In the genomic region with DNA sequence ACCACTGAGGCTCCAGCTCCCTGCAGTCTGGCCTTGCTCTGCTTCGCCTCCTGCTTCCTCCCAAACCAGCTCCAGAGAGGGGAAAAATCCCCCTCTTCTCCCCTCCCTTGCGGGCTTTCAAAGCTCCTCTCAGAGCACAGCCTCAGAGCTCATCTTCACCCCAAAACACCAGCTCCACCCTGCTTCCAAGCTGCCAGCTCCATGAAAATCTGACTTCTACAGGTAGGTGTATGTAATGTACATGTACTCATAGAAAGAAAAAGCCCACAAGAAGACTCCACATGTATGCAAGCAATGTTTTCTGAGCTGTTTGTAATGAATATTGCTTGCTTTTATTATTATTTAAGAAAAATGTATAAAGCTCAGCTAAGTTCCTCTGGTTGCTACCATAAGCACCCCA, we compare ENCODE assay signal across 23 cellular contexts. TPM values are rescaled to one million over a fixed set of nuclear protein-coding genes. Genes with fewer than 3 reads are reported as not detected.
DNase-seq lines count a peak whose midpoint lies in the region; ATAC-seq and TF ChIP-seq lines count a peak whose summit lies in the region.
"Had no signal": no experiment of that assay in that cellular context is flagged by ENCODE, and none has a peak within 500 bp of the region (broad histone marks: within the 10 kb centered on the region; RNA-seq: fewer than 3 reads in every experiment).

No MANE protein-coding gene starts in this region.

- POLR2A ChIA-PET in CD8-positive, alpha-beta T cell (lab: Charles Lee): interaction anchor here (2.0 kb wide), 1 partner anchor 9 kb away, joined by 9 read pairs; a partner anchor contains a TSS
- POLR2A ChIA-PET in activated CD4-positive, alpha-beta memory T cell treated with anti-CD3 and anti-CD28 coated beads for 36 hours (lab: Charles Lee): interaction anchor here (1.0 to 1.2 kb wide), 2 partner anchors 22 to 30 kb away, joined by 3 to 4 read pairs; no protein-coding TSS in a partner anchor
- POLR2A ChIA-PET in Caco-2 (lab: Charles Lee): no interaction called here

- no peaks in the 10 kb centered on the region for H3K27me3 Mint-ChIP-seq in CD8-positive, alpha-beta T cell (ENCODE audit: low read depth)
- no peaks in the 10 kb centered on the region for H3K27me3 Mint-ChIP-seq in activated CD4-positive, alpha-beta memory T cell treated with anti-CD3 and anti-CD28 coated beads for 36 hours
- H3K27me3 Mint-ChIP-seq in neural progenitor cell (ENCODE audit: insufficient read depth, low read depth) (peaks cover 2% of the 10 kb centered on the region), Caco-2 (ENCODE audit: insufficient read depth, unreplicated experiment) (no peaks in the 10 kb centered on the region)
- H3K27me3 Mint-ChIP-seq: brain, naive B cell had no signal

- TF ChIP-seq CTCF in CD8-positive, alpha-beta T cell (IDR thresholded peaks at IDR 0.05): no peak
- TF ChIP-seq CTCF in neural progenitor cell (IDR thresholded peaks at IDR 0.05) (no peak), Caco-2 (IDR thresholded peaks at IDR 0.05; ENCODE audit: insufficient read depth in 1 of 2, low read depth in 1 of 2, low read length in 1 of 2, severe bottlenecking in 1 of 2, unreplicated experiment in 1 of 2) (no peak)

- no peaks in the 10 kb centered on the region for H3F3A ChIP-seq in neural progenitor cell (ENCODE audit: low read depth)

- peak overlapping the region; percentile 70 to 87 for H3K27ac Mint-ChIP-seq in activated naive CD4-positive, alpha-beta T cell treated with anti-CD3 and anti-CD28 coated beads, Interleukin-2, amount 50 U/mL, for 72 hours
- peak overlapping the region; percentile 56 for H3K27ac Mint-ChIP-seq in CD8-positive, alpha-beta T cell
- peak overlapping the region; percentile 88 for H3K27ac Mint-ChIP-seq in activated CD4-positive, alpha-beta memory T cell treated with anti-CD3 and anti-CD28 coated beads for 36 hours
- H3K27ac Mint-ChIP-seq in neural progenitor cell: peak overlapping the region; percentile 52
- H3K27ac Mint-ChIP-seq in Caco-2 (ENCODE audit: unreplicated experiment): no peak overlapping the region
- H3K27ac Mint-ChIP-seq: mesothelial cell of epicardium had no signal

- no peak overlapping the region for H2AFZ ChIP-seq in neural progenitor cell (replicated peaks)

- CTCF ChIA-PET in CD8-positive, alpha-beta T cell (lab: Charles Lee): interaction anchor here (1.3 to 2.8 kb wide), 3 partner anchors 13 to 172 kb away, joined by 4 to 22 read pairs (median 13); no protein-coding TSS in a partner anchor
- CTCF ChIA-PET in activated CD4-positive, alpha-beta memory T cell treated with anti-CD3 and anti-CD28 coated beads for 36 hours (lab: Charles Lee): interaction anchor here (1.6 to 1.8 kb wide), 4 partner anchors 13 to 173 kb away, joined by 5 to 11 read pairs (median 6); no protein-coding TSS in a partner anchor
- CTCF ChIA-PET in Caco-2 (lab: Charles Lee): no interaction called here

- intact Hi-C loops in CD8-positive, alpha-beta T cell (cut with DNase I, micrococcal nuclease): no loop called here
- intact Hi-C loops in activated CD4-positive, alpha-beta memory T cell treated with anti-CD3 and anti-CD28 coated beads for 36 hours (cut with micrococcal nuclease): loop anchor here (1.0 kb wide), 2 partner anchors 9 to 29 kb away; a partner anchor contains a TSS
- intact Hi-C loops in Caco-2 (cut with micrococcal nuclease; ENCODE audit: unreplicated experiment): no loop called here

- DNase-seq in activated naive CD4-positive, alpha-beta T cell treated with anti-CD3 and anti-CD28 coated beads, Interleukin-2, amount 50 U/mL, for 72 hours (ENCODE audit: low spot score in 2 of 2): no peak
- no peak for DNase-seq in activated naive CD4-positive, alpha-beta T cell (lab: John Stamatoyannopoulos, UW)
- no peak for DNase-seq in CD8-positive, alpha-beta T cell
- DNase-seq in activated CD4-positive, alpha-beta memory T cell treated with anti-CD3 and anti-CD28 coated beads for 36 hours: no peak
- DNase-seq in neural progenitor cell (ENCODE audit: low spot score) (no peak), Caco-2 (no peak), NCI-H2107 (lab: John Stamatoyannopoulos, UW) (no peak)
- DNase-seq: activated effector memory CD4-positive, alpha-beta T cell treated with Interleukin-2 at 50 U/mL for 16 hours; islet precursor cell; naive B cell; NCI-H1436; NCI-H446; NCI-H774; small intestine; substantia nigra; upper lobe of left lung had no signal

- H3K4me1 Mint-ChIP-seq in CD8-positive, alpha-beta T cell (ENCODE audit: low read depth): peaks cover 61% of the 10 kb centered on the region
- peaks cover 50% of the 10 kb centered on the region for H3K4me1 Mint-ChIP-seq in activated CD4-positive, alpha-beta memory T cell treated with anti-CD3 and anti-CD28 coated beads for 36 hours (ENCODE audit: low read depth)
- H3K4me1 Mint-ChIP-seq in neural progenitor cell (peaks cover 7% of the 10 kb centered on the region), Caco-2 (ENCODE audit: low read depth, unreplicated experiment) (no peaks in the 10 kb centered on the region)

- peaks cover 4% of the 10 kb centered on the region for H3K79me2 ChIP-seq in neural progenitor cell (ENCODE audit: low read depth)

- H3K4me2 ChIP-seq in neural progenitor cell: no peak overlapping the region

- no peaks in the 10 kb centered on the region for H3K27me3 ChIP-seq in CD8-positive, alpha-beta T cell (ENCODE audit: insufficient read depth, low read length)
- H3K27me3 ChIP-seq in neural progenitor cell (no peaks in the 10 kb centered on the region), Caco-2 (replicated peaks; ENCODE audit: control insufficient read depth, insufficient read depth, low read length) (no peaks in the 10 kb centered on the region)
- H3K27me3 ChIP-seq: upper lobe of left lung had no signal

- no peaks in the 10 kb centered on the region for H3K9me3 ChIP-seq in CD8-positive, alpha-beta T cell (ENCODE audit: low read length)
- no peaks in the 10 kb centered on the region for H3K9me3 ChIP-seq in neural progenitor cell (ENCODE audit: low read depth)
- no peaks in the 10 kb centered on the region for H3K9me3 ChIP-seq in Caco-2
- H3K9me3 ChIP-seq: upper lobe of left lung had no signal

- H3K9me3 Mint-ChIP-seq in activated naive CD4-positive, alpha-beta T cell treated with anti-CD3 and anti-CD28 coated beads, Interleukin-2, amount 50 U/mL, for 72 hours: no peaks in the 10 kb centered on the region
- H3K9me3 Mint-ChIP-seq in CD8-positive, alpha-beta T cell: no peaks in the 10 kb centered on the region
- no peaks in the 10 kb centered on the region for H3K9me3 Mint-ChIP-seq in activated CD4-positive, alpha-beta memory T cell treated with anti-CD3 and anti-CD28 coated beads for 36 hours
- no peaks in the 10 kb centered on the region for H3K9me3 Mint-ChIP-seq in neural progenitor cell
- H3K9me3 Mint-ChIP-seq in Caco-2 (ENCODE audit: unreplicated experiment): no peaks in the 10 kb centered on the region
- H3K9me3 Mint-ChIP-seq: brain, mesothelial cell of epicardium, naive B cell had no signal

- H3K27ac ChIP-seq in CD8-positive, alpha-beta T cell (ENCODE audit: low read depth, low read length): no peak overlapping the region
- no peak overlapping the region for H3K27ac ChIP-seq in neural progenitor cell
- H3K27ac ChIP-seq: upper lobe of left lung had no signal

- H3K4me1 ChIP-seq in CD8-positive, alpha-beta T cell (ENCODE audit: insufficient read depth, low read length): peaks cover 52% of the 10 kb centered on the region
- H3K4me1 ChIP-seq in neural progenitor cell (peaks cover 18% of the 10 kb centered on the region), Caco-2 (no peaks in the 10 kb centered on the region)

- no TSS peak for BruUV-seq in Caco-2 (replicated peaks; lab: Mats Ljungman, UMichigan)

- peaks cover 5 to 24% of the 10 kb centered on the region in 2 donors for H3K36me3 Mint-ChIP-seq in activated naive CD4-positive, alpha-beta T cell treated with anti-CD3 and anti-CD28 coated beads, Interleukin-2, amount 50 U/mL, for 72 hours
- H3K36me3 Mint-ChIP-seq in CD8-positive, alpha-beta T cell: peaks cover 32% of the 10 kb centered on the region
- H3K36me3 Mint-ChIP-seq in activated CD4-positive, alpha-beta memory T cell treated with anti-CD3 and anti-CD28 coated beads for 36 hours: peaks cover 18% of the 10 kb centered on the region
- peaks cover 25% of the 10 kb centered on the region for H3K36me3 Mint-ChIP-seq in neural progenitor cell
- H3K36me3 Mint-ChIP-seq in Caco-2 (ENCODE audit: insufficient read depth, unreplicated experiment): no peaks in the 10 kb centered on the region

- no peak for ATAC-seq in activated naive CD4-positive, alpha-beta T cell treated with anti-CD3 and anti-CD28 coated beads, Interleukin-2, amount 50 U/mL, for 72 hours
- ATAC-seq in CD8-positive, alpha-beta T cell: no peak

- no peak overlapping the region for H3K4me3 ChIP-seq in CD8-positive, alpha-beta T cell (ENCODE audit: low read depth, low read length)
- H3K4me3 ChIP-seq in neural progenitor cell: no peak overlapping the region
- no peak overlapping the region for H3K4me3 ChIP-seq in Caco-2 (ENCODE audit: low read depth, low read length)
- H3K4me3 ChIP-seq: upper lobe of left lung had no signal

- no peak overlapping the region for H3K9ac ChIP-seq in neural progenitor cell

- H4K20me1 ChIP-seq in neural progenitor cell (ENCODE audit: low read depth): peaks cover 4% of the 10 kb centered on the region

- no peak overlapping the region for H3K4me3 Mint-ChIP-seq in CD8-positive, alpha-beta T cell
- no peak overlapping the region for H3K4me3 Mint-ChIP-seq in activated CD4-positive, alpha-beta memory T cell treated with anti-CD3 and anti-CD28 coated beads for 36 hours
- H3K4me3 Mint-ChIP-seq in neural progenitor cell (no peak overlapping the region), Caco-2 (ENCODE audit: unreplicated experiment) (no peak overlapping the region)
- H3K4me3 Mint-ChIP-seq: brain, mesothelial cell of epicardium had no signal

- H3K36me3 ChIP-seq in CD8-positive, alpha-beta T cell (ENCODE audit: insufficient read depth, low read length): peaks cover 5% of the 10 kb centered on the region
- no peaks in the 10 kb centered on the region for H3K36me3 ChIP-seq in neural progenitor cell
- H3K36me3 ChIP-seq in Caco-2 (ENCODE audit: control insufficient read depth, insufficient read depth, low read length): no peaks in the 10 kb centered on the region

RNA-seq across cellular contexts. Expression of a gene that starts 8.4 kb away (rescaled TPM):
- 10 to 100 TPM; 31.1 to 64.4 TPM for total RNA-seq in activated naive CD4-positive, alpha-beta T cell treated with anti-CD3 and anti-CD28 coated beads, Interleukin-2, amount 50 U/mL, for 72 hours
- 10 to 100 TPM; 36.8 to 41.7 TPM for total RNA-seq in CD8-positive, alpha-beta T cell
- total RNA-seq in activated CD4-positive, alpha-beta memory T cell treated with anti-CD3 and anti-CD28 coated beads for 36 hours: 10 to 100 TPM; 34.9 to 35.0 TPM
- total RNA-seq in neural progenitor cell (ENCODE audit: low replicate concordance): 10.4 and 15.8 TPM in 2 replicates
- total RNA-seq in Caco-2 (2022): 10.8 and 12.5 TPM in 2 replicates

RNA-seq across cellular contexts. Expression of a gene that starts 29.3 kb away (rescaled TPM):
- 10 to 100 TPM; 22.3 to 39.0 TPM for total RNA-seq in activated naive CD4-positive, alpha-beta T cell treated with anti-CD3 and anti-CD28 coated beads, Interleukin-2, amount 50 U/mL, for 72 hours
- 10 to 100 TPM; 14.0 to 15.9 TPM for total RNA-seq in CD8-positive, alpha-beta T cell
- total RNA-seq in activated CD4-positive, alpha-beta memory T cell treated with anti-CD3 and anti-CD28 coated beads for 36 hours: 10 to 100 TPM; 31.5 to 31.6 TPM
- 3.8 and 6.0 TPM in 2 replicates for total RNA-seq in neural progenitor cell (ENCODE audit: low replicate concordance)
- 11.0 and 11.9 TPM in 2 replicates for total RNA-seq in Caco-2 (2022)

RNA-seq across cellular contexts. Expression of a gene that starts 45.3 kb away (rescaled TPM):
- total RNA-seq in activated naive CD4-positive, alpha-beta T cell treated with anti-CD3 and anti-CD28 coated beads, Interleukin-2, amount 50 U/mL, for 72 hours: under 1 TPM; 0.35 to 0.73 TPM
- total RNA-seq in CD8-positive, alpha-beta T cell: under 1 TPM; 0.52 to 0.67 TPM
- total RNA-seq in activated CD4-positive, alpha-beta memory T cell treated with anti-CD3 and anti-CD28 coated beads for 36 hours: under 1 TPM; 0.29 to 0.55 TPM
- total RNA-seq in neural progenitor cell (ENCODE audit: low replicate concordance) (not detected in 2 replicates), Caco-2 (2022) (0.21 TPM in 1 of 2 replicates, not detected in the other)
- total RNA-seq: chondrocyte, endothelial cell of umbilical vein, fibroblast of lung, H1, mesothelial cell of epicardium, osteoblast had no signal

RNA-seq across cellular contexts. Expression of a gene that starts 54.6 kb away (rescaled TPM):
- total RNA-seq in activated naive CD4-positive, alpha-beta T cell treated with anti-CD3 and anti-CD28 coated beads, Interleukin-2, amount 50 U/mL, for 72 hours: 100 to 1,000 TPM in 1 of 2 donors, 10 to 100 TPM in 1; 97.1 to 173 TPM
- total RNA-seq in CD8-positive, alpha-beta T cell: 10 to 100 TPM; 70.5 to 95.3 TPM
- 100 to 1,000 TPM; 149 to 202 TPM for total RNA-seq in activated CD4-positive, alpha-beta memory T cell treated with anti-CD3 and anti-CD28 coated beads for 36 hours
- total RNA-seq in neural progenitor cell (ENCODE audit: low replicate concordance) (449 and 700 TPM in 2 replicates), Caco-2 (2022) (205 and 215 TPM in 2 replicates)
